In genomic region chr14:97021001-97021400, GRCh38 we compare ENCODE assay signal across 18 cellular contexts.
DNase-seq lines count a peak whose midpoint lies in the region; ATAC-seq and TF ChIP-seq lines count a peak whose summit lies in the region.
"Had no signal": no experiment of that assay in that cellular context is flagged by ENCODE, and none has a peak within 500 bp of the region (broad histone marks: within the 10 kb centered on the region; RNA-seq: fewer than 3 reads in every experiment).

No MANE protein-coding gene starts in this region.

- H2AK5ac ChIP-seq in H9 (ENCODE audit: insufficient read length, low read length) = no peak overlapping the region

- H2AFZ ChIP-seq in H9 (ENCODE audit: low read length) = no peak overlapping the region

- H3K9me3 Mint-ChIP-seq in H9 = peaks cover 0 to 3% of the 10 kb centered on the region in 2 experiments; a peak in 3 of 5 replicates
- no peaks in the 10 kb centered on the region for H3K9me3 Mint-ChIP-seq in central memory CD8-positive, alpha-beta T cell

- no peak overlapping the region for H3K56ac ChIP-seq in H9 (ENCODE audit: insufficient read length, low read depth, low read length)

- no peaks in the 10 kb centered on the region for H4K20me1 ChIP-seq in H9 (ENCODE audit: control insufficient read depth, insufficient read depth, insufficient read length)

- H3K14ac ChIP-seq in H9 (ENCODE audit: insufficient read depth, low read length) = no peak overlapping the region

- WGBS in H9 (ENCODE audit: extremely low coverage, insufficient read length, low lambda C conversion rate) = no CpG with 5 or more reads among the region's 4 CpGs

- H3K4me1 Mint-ChIP-seq in H9 = peaks cover 33 to 34% of the 10 kb centered on the region in 2 experiments
- H3K4me1 Mint-ChIP-seq in central memory CD8-positive, alpha-beta T cell = peaks cover 9% of the 10 kb centered on the region

- no peak overlapping the region for H3K9ac ChIP-seq in H9 (ENCODE audit: extremely low read depth, insufficient read length, low read length)

- no peak overlapping the region for H2BK20ac ChIP-seq in H9 (ENCODE audit: low read depth, low read length, poor library complexity, severe bottlenecking)

- H3K4ac ChIP-seq in H9 (ENCODE audit: low read depth, low read length) = no peak overlapping the region

- H3K4me3 Mint-ChIP-seq in H9 = no peak overlapping the region
- no peak overlapping the region for H3K4me3 Mint-ChIP-seq in central memory CD8-positive, alpha-beta T cell
- H3K4me3 Mint-ChIP-seq: B cell had no signal

- H2BK12ac ChIP-seq in H9 (ENCODE audit: insufficient read length, low read depth, low read length) = no peak overlapping the region

- H3K4me1 ChIP-seq in H9 (ENCODE audit: insufficient read depth, low read length) = peaks cover 22% of the 10 kb centered on the region
- H3K4me1 ChIP-seq: esophagus squamous epithelium, prostate gland had no signal

- H3K79me2 ChIP-seq in H9 (ENCODE audit: insufficient read depth, low read length) = no peaks in the 10 kb centered on the region

- no peak overlapping the region for H3K18ac ChIP-seq in H9 (ENCODE audit: insufficient read length, low read depth, low read length)

- no peak overlapping the region for H2BK120ac ChIP-seq in H9 (ENCODE audit: low read depth, low read length, poor library complexity, severe bottlenecking)

- no peak overlapping the region for H3T11ph ChIP-seq in H9 (ENCODE audit: low read length)

- no peak overlapping the region for H4K8ac ChIP-seq in H9 (replicated peaks; ENCODE audit: insufficient read length, low read depth, low read length)

- no peak overlapping the region for H3K27ac ChIP-seq in H9 (ENCODE audit: insufficient read length, low read depth, low read length)
- H3K27ac ChIP-seq: esophagus squamous epithelium, prostate gland had no signal

- H3K79me1 ChIP-seq in H9 (ENCODE audit: insufficient read depth, low read depth, low read length, poor library complexity, severe bottlenecking) = no peaks in the 10 kb centered on the region

- DNase-seq in H9 = peak; percentile 8
- peak; percentile 58 to 70 for DNase-seq in NOMO-1 (lab: John Stamatoyannopoulos, UW; ENCODE audit: unreplicated experiment in 2 of 2)
- no peak for DNase-seq in central memory CD8-positive, alpha-beta T cell (ENCODE audit: low spot score in 2 of 2)
- DNase-seq in pons (ENCODE audit: low spot score) = peak; percentile 79
- no peak for DNase-seq in activated CD4-positive, alpha-beta T cell treated with anti-CD3 and anti-CD28 coated beads for 48 hours
- DNase-seq: activated CD4-positive, CD25-positive, alpha-beta regulatory T cell treated with anti-CD3 and anti-CD28 coated beads, Interleukin-2, amount 50 U/mL, for 72 hours; activated gamma-delta T cell treated with Interleukin-2 at 50 U/mL for 16 hours; effector CD8-positive, alpha-beta T cell; esophagus squamous epithelium; NCI-H2029; NCI-H510A treated with DMSO at 0.1 percent for 48 hours; Right ventricle myocardium superior; stimulated activated CD8-positive, alpha-beta memory T cell treated with anti-CD3 and anti-CD28 coated beads, Interleukin-4, amount 100 ng/mL, for 48 hours had no signal

- peak; percentile 19 for ATAC-seq in central memory CD8-positive, alpha-beta T cell (replicated peaks; ENCODE audit: extremely low read depth, poor library complexity, severe bottlenecking)
- no peak for ATAC-seq in GM18502 (IDR thresholded peaks at IDR 0.05; ENCODE audit: poor library complexity, unreplicated experiment)
- ATAC-seq in HG02610 (IDR thresholded peaks at IDR 0.05; ENCODE audit: unreplicated experiment) = no peak

- no peak overlapping the region for H3K4me2 ChIP-seq in H9 (ENCODE audit: insufficient read depth, insufficient read length, low read length)
- H3K4me2 ChIP-seq: smooth muscle cell had no signal

- H3K36me3 Mint-ChIP-seq in H9 (ENCODE audit: insufficient read depth in 1 of 3, low read depth in 3 of 3) = no peaks in the 10 kb centered on the region; a peak in 1 of 7 replicates
- no peaks in the 10 kb centered on the region for H3K36me3 Mint-ChIP-seq in central memory CD8-positive, alpha-beta T cell (ENCODE audit: insufficient read depth)

- H4K5ac ChIP-seq in H9 (ENCODE audit: insufficient read length, low read depth, low read length) = no peak overlapping the region

- no peaks in the 10 kb centered on the region; the same call in none of the 2 replicates for H3K27me3 Mint-ChIP-seq in H9 (ENCODE audit: low read depth)
- H3K27me3 Mint-ChIP-seq in central memory CD8-positive, alpha-beta T cell = peaks cover 13% of the 10 kb centered on the region

- no peak overlapping the region for H3K23ac ChIP-seq in H9 (ENCODE audit: insufficient read length, low read depth, low read length)

- no peaks in the 10 kb centered on the region for H3K9me3 ChIP-seq in H9 (ENCODE audit: control insufficient read depth, low read depth, low read length)
- H3K9me3 ChIP-seq: prostate gland had no signal

- no peak overlapping the region for H2BK15ac ChIP-seq in H9 (ENCODE audit: low read depth, low read length)

- no peak overlapping the region for H3K27ac Mint-ChIP-seq in H9
- no peak overlapping the region for H3K27ac Mint-ChIP-seq in central memory CD8-positive, alpha-beta T cell (ENCODE audit: low read depth)
- H3K27ac Mint-ChIP-seq: B cell had no signal

- H3K27me3 ChIP-seq in H9 (ENCODE audit: insufficient read depth, low read length) = no peaks in the 10 kb centered on the region

- no peak overlapping the region for H4K91ac ChIP-seq in H9 (ENCODE audit: insufficient read length, low read depth, low read length)

- H3K23me2 ChIP-seq in H9 (ENCODE audit: insufficient read length, low read depth, low read length, poor library complexity, severe bottlenecking) = peaks cover 5% of the 10 kb centered on the region

- no peak overlapping the region for H2BK5ac ChIP-seq in H9 (ENCODE audit: insufficient read length, low read length)

- TF ChIP-seq CTCF in H9 (conservative IDR thresholded peaks at IDR 0.05) = no peak

Comparison
In these comparisons a context has a peak if more than half of its experiments do, and no peak if none do; other contexts are left out.
1. DNase-seq: peak in H9 (single experiment), NOMO-1 (2 of 2) and pons (single experiment); none in central memory CD8-positive, alpha-beta T cell (0 of 2) and activated CD4-positive, alpha-beta T cell treated with anti-CD3 and anti-CD28 coated beads for 48 hours (single experiment).